2 cellular contexts compared by ENCODE assay signal in the genomic region with DNA sequence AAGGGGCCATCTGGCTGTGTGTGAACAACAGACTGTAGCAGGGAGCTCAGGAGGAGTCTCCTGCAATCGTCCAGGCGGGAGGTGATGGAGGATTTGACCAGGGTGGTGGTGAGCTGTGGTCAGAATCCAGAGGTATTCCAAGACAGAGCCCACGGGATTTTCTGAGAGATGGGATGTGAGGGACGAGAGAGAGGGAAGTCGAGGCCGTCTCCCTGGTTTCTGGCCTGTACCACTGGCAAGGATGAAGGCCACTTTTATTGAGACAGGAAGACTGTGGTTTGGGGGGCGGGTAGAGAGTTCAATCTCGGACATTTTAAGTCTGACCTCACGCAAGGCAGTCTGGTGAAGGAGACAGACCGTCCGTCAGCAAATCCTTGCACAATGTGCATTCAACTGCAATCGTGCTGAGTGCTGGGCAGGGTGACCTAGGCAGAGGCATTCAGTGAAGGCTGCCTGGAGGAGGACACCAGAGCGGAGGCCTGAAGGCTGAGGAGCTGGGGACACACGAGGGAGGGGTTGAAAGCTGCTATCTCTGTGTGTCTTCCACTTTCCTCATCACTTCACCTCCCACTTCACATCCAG.
TF ChIP-seq lines count a peak whose summit lies in the region.

No MANE protein-coding gene starts in this region.

TF ChIP-seq in HepG2, 621 proteins besides CTCF, POLR2A, EP300 and RAD21:
- TF ChIP-seq PCBP2 (optimal IDR thresholded peaks at IDR 0.05; ENCODE audit: low read depth, low read length, poor library complexity, severe bottlenecking) (no peak), FOXK1 (CRISPR knock-in tag; IDR thresholded peaks at IDR 0.05; ENCODE audit: borderline replicate concordance, low read depth) (no peak), PAF1 (CRISPR knock-in tag; IDR thresholded peaks at IDR 0.05) (no peak), NFE2L2 (IDR thresholded peaks at IDR 0.05; ENCODE audit: low read length) (no peak), HDAC1 (CRISPR knock-in tag; IDR thresholded peaks at IDR 0.05) (no peak), ZNF678 (CRISPR knock-in tag; IDR thresholded peaks at IDR 0.05) (no peak), ZNF460 (CRISPR knock-in tag; IDR thresholded peaks at IDR 0.05; ENCODE audit: borderline replicate concordance) (no peak)
- TF ChIP-seq, protein P1, sequence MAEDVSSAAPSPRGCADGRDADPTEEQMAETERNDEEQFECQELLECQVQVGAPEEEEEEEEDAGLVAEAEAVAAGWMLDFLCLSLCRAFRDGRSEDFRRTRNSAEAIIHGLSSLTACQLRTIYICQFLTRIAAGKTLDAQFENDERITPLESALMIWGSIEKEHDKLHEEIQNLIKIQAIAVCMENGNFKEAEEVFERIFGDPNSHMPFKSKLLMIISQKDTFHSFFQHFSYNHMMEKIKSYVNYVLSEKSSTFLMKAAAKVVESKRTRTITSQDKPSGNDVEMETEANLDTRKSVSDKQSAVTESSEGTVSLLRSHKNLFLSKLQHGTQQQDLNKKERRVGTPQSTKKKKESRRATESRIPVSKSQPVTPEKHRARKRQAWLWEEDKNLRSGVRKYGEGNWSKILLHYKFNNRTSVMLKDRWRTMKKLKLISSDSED (CRISPR knock-in tag; IDR thresholded peaks at IDR 0.05) = no peak

TF ChIP-seq in GM23338, 12 proteins besides CTCF, POLR2A, EP300 and RAD21:
- TF ChIP-seq ZNF114 (CRISPR knock-in tag; IDR thresholded peaks at IDR 0.05) (no peak), NANOG (IDR thresholded peaks at IDR 0.05; ENCODE audit: borderline replicate concordance) (no peak), POLR2AphosphoS5 (IDR thresholded peaks at IDR 0.05; ENCODE audit: low read depth) (no peak), EZH2phosphoT487 (IDR thresholded peaks at IDR 0.05; ENCODE audit: unreplicated experiment) (no peak), ZNF331 (CRISPR knock-in tag; IDR thresholded peaks at IDR 0.05; ENCODE audit: low read depth) (no peak), CREB1 (CRISPR knock-in tag; IDR thresholded peaks at IDR 0.05; ENCODE audit: low read depth) (no peak), STAT1 (IDR thresholded peaks at IDR 0.05; ENCODE audit: unreplicated experiment) (no peak), JUNB (IDR thresholded peaks at IDR 0.05; ENCODE audit: unreplicated experiment) (no peak), EZH2 (IDR thresholded peaks at IDR 0.05; ENCODE audit: low read depth, unreplicated experiment) (no peak)
- TF ChIP-seq, protein P2, sequence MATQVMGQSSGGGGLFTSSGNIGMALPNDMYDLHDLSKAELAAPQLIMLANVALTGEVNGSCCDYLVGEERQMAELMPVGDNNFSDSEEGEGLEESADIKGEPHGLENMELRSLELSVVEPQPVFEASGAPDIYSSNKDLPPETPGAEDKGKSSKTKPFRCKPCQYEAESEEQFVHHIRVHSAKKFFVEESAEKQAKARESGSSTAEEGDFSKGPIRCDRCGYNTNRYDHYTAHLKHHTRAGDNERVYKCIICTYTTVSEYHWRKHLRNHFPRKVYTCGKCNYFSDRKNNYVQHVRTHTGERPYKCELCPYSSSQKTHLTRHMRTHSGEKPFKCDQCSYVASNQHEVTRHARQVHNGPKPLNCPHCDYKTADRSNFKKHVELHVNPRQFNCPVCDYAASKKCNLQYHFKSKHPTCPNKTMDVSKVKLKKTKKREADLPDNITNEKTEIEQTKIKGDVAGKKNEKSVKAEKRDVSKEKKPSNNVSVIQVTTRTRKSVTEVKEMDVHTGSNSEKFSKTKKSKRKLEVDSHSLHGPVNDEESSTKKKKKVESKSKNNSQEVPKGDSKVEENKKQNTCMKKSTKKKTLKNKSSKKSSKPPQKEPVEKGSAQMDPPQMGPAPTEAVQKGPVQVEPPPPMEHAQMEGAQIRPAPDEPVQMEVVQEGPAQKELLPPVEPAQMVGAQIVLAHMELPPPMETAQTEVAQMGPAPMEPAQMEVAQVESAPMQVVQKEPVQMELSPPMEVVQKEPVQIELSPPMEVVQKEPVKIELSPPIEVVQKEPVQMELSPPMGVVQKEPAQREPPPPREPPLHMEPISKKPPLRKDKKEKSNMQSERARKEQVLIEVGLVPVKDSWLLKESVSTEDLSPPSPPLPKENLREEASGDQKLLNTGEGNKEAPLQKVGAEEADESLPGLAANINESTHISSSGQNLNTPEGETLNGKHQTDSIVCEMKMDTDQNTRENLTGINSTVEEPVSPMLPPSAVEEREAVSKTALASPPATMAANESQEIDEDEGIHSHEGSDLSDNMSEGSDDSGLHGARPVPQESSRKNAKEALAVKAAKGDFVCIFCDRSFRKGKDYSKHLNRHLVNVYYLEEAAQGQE (IDR thresholded peaks at IDR 0.05; ENCODE audit: unreplicated experiment) = no peak
- TF ChIP-seq, protein P3, sequence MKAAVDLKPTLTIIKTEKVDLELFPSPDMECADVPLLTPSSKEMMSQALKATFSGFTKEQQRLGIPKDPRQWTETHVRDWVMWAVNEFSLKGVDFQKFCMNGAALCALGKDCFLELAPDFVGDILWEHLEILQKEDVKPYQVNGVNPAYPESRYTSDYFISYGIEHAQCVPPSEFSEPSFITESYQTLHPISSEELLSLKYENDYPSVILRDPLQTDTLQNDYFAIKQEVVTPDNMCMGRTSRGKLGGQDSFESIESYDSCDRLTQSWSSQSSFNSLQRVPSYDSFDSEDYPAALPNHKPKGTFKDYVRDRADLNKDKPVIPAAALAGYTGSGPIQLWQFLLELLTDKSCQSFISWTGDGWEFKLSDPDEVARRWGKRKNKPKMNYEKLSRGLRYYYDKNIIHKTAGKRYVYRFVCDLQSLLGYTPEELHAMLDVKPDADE (IDR thresholded peaks at IDR 0.05) = no peak
- TF ChIP-seq, protein P4, sequence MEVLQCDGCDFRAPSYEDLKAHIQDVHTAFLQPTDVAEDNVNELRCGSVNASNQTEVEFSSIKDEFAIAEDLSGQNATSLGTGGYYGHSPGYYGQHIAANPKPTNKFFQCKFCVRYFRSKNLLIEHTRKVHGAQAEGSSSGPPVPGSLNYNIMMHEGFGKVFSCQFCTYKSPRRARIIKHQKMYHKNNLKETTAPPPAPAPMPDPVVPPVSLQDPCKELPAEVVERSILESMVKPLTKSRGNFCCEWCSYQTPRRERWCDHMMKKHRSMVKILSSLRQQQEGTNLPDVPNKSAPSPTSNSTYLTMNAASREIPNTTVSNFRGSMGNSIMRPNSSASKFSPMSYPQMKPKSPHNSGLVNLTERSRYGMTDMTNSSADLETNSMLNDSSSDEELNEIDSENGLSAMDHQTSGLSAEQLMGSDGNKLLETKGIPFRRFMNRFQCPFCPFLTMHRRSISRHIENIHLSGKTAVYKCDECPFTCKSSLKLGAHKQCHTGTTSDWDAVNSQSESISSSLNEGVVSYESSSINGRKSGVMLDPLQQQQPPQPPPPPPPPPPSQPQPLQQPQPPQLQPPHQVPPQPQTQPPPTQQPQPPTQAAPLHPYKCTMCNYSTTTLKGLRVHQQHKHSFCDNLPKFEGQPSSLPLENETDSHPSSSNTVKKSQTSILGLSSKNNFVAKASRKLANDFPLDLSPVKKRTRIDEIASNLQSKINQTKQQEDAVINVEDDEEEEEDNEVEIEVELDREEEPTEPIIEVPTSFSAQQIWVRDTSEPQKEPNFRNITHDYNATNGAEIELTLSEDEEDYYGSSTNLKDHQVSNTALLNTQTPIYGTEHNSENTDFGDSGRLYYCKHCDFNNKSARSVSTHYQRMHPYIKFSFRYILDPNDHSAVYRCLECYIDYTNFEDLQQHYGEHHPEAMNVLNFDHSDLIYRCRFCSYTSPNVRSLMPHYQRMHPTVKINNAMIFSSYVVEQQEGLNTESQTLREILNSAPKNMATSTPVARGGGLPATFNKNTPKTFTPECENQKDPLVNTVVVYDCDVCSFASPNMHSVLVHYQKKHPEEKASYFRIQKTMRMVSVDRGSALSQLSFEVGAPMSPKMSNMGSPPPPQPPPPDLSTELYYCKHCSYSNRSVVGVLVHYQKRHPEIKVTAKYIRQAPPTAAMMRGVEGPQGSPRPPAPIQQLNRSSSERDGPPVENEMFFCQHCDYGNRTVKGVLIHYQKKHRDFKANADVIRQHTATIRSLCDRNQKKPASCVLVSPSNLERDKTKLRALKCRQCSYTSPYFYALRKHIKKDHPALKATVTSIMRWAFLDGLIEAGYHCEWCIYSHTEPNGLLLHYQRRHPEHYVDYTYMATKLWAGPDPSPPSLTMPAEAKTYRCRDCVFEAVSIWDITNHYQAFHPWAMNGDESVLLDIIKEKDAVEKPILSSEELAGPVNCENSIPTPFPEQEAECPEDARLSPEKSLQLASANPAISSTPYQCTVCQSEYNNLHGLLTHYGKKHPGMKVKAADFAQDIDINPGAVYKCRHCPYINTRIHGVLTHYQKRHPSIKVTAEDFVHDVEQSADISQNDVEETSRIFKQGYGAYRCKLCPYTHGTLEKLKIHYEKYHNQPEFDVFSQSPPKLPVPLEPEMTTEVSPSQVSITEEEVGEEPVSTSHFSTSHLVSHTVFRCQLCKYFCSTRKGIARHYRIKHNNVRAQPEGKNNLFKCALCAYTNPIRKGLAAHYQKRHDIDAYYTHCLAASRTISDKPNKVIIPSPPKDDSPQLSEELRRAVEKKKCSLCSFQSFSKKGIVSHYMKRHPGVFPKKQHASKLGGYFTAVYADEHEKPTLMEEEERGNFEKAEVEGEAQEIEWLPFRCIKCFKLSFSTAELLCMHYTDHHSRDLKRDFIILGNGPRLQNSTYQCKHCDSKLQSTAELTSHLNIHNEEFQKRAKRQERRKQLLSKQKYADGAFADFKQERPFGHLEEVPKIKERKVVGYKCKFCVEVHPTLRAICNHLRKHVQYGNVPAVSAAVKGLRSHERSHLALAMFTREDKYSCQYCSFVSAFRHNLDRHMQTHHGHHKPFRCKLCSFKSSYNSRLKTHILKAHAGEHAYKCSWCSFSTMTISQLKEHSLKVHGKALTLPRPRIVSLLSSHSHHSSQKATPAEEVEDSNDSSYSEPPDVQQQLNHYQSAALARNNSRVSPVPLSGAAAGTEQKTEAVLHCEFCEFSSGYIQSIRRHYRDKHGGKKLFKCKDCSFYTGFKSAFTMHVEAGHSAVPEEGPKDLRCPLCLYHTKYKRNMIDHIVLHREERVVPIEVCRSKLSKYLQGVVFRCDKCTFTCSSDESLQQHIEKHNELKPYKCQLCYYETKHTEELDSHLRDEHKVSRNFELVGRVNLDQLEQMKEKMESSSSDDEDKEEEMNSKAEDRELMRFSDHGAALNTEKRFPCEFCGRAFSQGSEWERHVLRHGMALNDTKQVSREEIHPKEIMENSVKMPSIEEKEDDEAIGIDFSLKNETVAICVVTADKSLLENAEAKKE (CRISPR knock-in tag; IDR thresholded peaks at IDR 0.05) = no peak
